In genomic region chr12:26744697-26745440, GRCh38 we compare ENCODE assay signal across 1 cellular context.
TF ChIP-seq lines count a peak whose summit lies in the region.

No MANE protein-coding gene starts in this region.

TF ChIP-seq in HepG2, 621 proteins besides CTCF, POLR2A, EP300 and RAD21 (continued from another document and continues in another):
- peak; percentile 49 for TF ChIP-seq PATZ1 (CRISPR knock-in tag; IDR thresholded peaks at IDR 0.05)
- TF ChIP-seq MIER3 (CRISPR knock-in tag; IDR thresholded peaks at IDR 0.05; ENCODE audit: borderline replicate concordance): peak; percentile 87
- TF ChIP-seq ZNF652 (CRISPR knock-in tag; IDR thresholded peaks at IDR 0.05; ENCODE audit: borderline replicate concordance, low read depth): peak; percentile 45; the same call in 1 of the 2 replicates
- peak; percentile 90 for TF ChIP-seq NR2F2 (IDR thresholded peaks at IDR 0.05; ENCODE audit: borderline replicate concordance, low read depth)
- TF ChIP-seq ZMYM2 (CRISPR knock-in tag; IDR thresholded peaks at IDR 0.05): peak; percentile 53; the same call in 1 of the 2 replicates
- peak; percentile 94 for TF ChIP-seq MED13 (CRISPR knock-in tag; IDR thresholded peaks at IDR 0.05)
- TF ChIP-seq SMYD3 (CRISPR knock-in tag; IDR thresholded peaks at IDR 0.05): no peak
- TF ChIP-seq SOX6 (IDR thresholded peaks at IDR 0.05): no peak
- peak; percentile 97 for TF ChIP-seq SOX6 (CRISPR knock-in tag; IDR thresholded peaks at IDR 0.05)
- no peak for TF ChIP-seq ZKSCAN1 (IDR thresholded peaks at IDR 0.05; ENCODE audit: low read length)
- peak; percentile 87 for TF ChIP-seq ZMYM4 (CRISPR knock-in tag; IDR thresholded peaks at IDR 0.05)
- TF ChIP-seq ZNF367 (CRISPR knock-in tag; IDR thresholded peaks at IDR 0.05; ENCODE audit: borderline replicate concordance): no peak
- TF ChIP-seq RORA (CRISPR knock-in tag; IDR thresholded peaks at IDR 0.05): 0 out of 2 replicates have a peak, but pooled peaks have one; percentile 85
- 0 out of 2 replicates have a peak, but pooled peaks have one; percentile 23 for TF ChIP-seq KDM3A (CRISPR knock-in tag; IDR thresholded peaks at IDR 0.05; ENCODE audit: low read depth)
- peak; percentile 86 for TF ChIP-seq PPARG (CRISPR knock-in tag; conservative IDR thresholded peaks at IDR 0.05)
- peak; percentile 89 for TF ChIP-seq NR2F6 (IDR thresholded peaks at IDR 0.05)
- TF ChIP-seq NR2F6 (CRISPR knock-in tag; IDR thresholded peaks at IDR 0.05): peak; percentile 86
- TF ChIP-seq, protein P1, sequence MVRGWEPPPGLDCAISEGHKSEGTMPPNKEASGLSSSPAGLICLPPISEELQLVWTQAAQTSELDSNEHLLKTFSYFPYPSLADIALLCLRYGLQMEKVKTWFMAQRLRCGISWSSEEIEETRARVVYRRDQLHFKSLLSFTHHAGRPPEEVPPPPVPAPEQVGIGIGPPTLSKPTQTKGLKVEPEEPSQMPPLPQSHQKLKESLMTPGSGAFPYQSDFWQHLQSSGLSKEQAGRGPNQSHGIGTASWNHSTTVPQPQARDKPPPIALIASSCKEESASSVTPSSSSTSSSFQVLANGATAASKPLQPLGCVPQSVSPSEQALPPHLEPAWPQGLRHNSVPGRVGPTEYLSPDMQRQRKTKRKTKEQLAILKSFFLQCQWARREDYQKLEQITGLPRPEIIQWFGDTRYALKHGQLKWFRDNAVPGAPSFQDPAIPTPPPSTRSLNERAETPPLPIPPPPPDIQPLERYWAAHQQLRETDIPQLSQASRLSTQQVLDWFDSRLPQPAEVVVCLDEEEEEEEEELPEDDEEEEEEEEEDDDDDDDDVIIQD (CRISPR knock-in tag; IDR thresholded peaks at IDR 0.05; ENCODE audit: low read depth): peak; percentile 86
- TF ChIP-seq, protein P2, sequence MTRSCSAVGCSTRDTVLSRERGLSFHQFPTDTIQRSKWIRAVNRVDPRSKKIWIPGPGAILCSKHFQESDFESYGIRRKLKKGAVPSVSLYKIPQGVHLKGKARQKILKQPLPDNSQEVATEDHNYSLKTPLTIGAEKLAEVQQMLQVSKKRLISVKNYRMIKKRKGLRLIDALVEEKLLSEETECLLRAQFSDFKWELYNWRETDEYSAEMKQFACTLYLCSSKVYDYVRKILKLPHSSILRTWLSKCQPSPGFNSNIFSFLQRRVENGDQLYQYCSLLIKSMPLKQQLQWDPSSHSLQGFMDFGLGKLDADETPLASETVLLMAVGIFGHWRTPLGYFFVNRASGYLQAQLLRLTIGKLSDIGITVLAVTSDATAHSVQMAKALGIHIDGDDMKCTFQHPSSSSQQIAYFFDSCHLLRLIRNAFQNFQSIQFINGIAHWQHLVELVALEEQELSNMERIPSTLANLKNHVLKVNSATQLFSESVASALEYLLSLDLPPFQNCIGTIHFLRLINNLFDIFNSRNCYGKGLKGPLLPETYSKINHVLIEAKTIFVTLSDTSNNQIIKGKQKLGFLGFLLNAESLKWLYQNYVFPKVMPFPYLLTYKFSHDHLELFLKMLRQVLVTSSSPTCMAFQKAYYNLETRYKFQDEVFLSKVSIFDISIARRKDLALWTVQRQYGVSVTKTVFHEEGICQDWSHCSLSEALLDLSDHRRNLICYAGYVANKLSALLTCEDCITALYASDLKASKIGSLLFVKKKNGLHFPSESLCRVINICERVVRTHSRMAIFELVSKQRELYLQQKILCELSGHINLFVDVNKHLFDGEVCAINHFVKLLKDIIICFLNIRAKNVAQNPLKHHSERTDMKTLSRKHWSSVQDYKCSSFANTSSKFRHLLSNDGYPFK (CRISPR knock-in tag; IDR thresholded peaks at IDR 0.05; ENCODE audit: borderline replicate concordance): no peak
- TF ChIP-seq, protein P3, sequence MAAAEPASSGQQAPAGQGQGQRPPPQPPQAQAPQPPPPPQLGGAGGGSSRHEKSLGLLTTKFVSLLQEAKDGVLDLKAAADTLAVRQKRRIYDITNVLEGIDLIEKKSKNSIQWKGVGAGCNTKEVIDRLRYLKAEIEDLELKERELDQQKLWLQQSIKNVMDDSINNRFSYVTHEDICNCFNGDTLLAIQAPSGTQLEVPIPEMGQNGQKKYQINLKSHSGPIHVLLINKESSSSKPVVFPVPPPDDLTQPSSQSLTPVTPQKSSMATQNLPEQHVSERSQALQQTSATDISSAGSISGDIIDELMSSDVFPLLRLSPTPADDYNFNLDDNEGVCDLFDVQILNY (CRISPR knock-in tag; conservative IDR thresholded peaks at IDR 0.05): no peak
- no peak for TF ChIP-seq ARNT (IDR thresholded peaks at IDR 0.05)
- TF ChIP-seq HOXA5 (CRISPR knock-in tag; IDR thresholded peaks at IDR 0.05): peak; percentile 53; the same call in 1 of the 2 replicates
- TF ChIP-seq ZNF564 (CRISPR knock-in tag; IDR thresholded peaks at IDR 0.05): no peak; the same call in 1 of the 2 replicates
- peak; percentile 72 for TF ChIP-seq ZNF143 (CRISPR knock-in tag; IDR thresholded peaks at IDR 0.05)
- no peak for TF ChIP-seq NONO (IDR thresholded peaks at IDR 0.05)
- no peak; the same call in 1 of the 2 replicates for TF ChIP-seq NONO (CRISPR knock-in tag; conservative IDR thresholded peaks at IDR 0.05)
- peak; percentile 41; the same call in 1 of the 2 replicates for TF ChIP-seq MIER2 (CRISPR knock-in tag; IDR thresholded peaks at IDR 0.05)
- peak; percentile 94 for TF ChIP-seq ZEB1 (IDR thresholded peaks at IDR 0.05; ENCODE audit: insufficient replicate concordance, low read depth)
- TF ChIP-seq, protein P4, sequence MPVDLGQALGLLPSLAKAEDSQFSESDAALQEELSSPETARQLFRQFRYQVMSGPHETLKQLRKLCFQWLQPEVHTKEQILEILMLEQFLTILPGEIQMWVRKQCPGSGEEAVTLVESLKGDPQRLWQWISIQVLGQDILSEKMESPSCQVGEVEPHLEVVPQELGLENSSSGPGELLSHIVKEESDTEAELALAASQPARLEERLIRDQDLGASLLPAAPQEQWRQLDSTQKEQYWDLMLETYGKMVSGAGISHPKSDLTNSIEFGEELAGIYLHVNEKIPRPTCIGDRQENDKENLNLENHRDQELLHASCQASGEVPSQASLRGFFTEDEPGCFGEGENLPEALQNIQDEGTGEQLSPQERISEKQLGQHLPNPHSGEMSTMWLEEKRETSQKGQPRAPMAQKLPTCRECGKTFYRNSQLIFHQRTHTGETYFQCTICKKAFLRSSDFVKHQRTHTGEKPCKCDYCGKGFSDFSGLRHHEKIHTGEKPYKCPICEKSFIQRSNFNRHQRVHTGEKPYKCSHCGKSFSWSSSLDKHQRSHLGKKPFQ (CRISPR knock-in tag; IDR thresholded peaks at IDR 0.05; ENCODE audit: insufficient replicate concordance): peak; percentile 63
- TF ChIP-seq FOXA1 (IDR thresholded peaks at IDR 0.05): 0 out of 2 replicates have a peak, but pooled peaks have one; percentile 27
- peak; percentile 84 for TF ChIP-seq FOXA1 (CRISPR knock-in tag; IDR thresholded peaks at IDR 0.05)
- no peak for TF ChIP-seq TAF15 (IDR thresholded peaks at IDR 0.05; ENCODE audit: low read depth, low read length, poor library complexity, severe bottlenecking)
- peak; percentile 61 for TF ChIP-seq U2AF1 (optimal IDR thresholded peaks at IDR 0.05; ENCODE audit: low read depth, low read length)
- peak; percentile 81 for TF ChIP-seq SAP130 (CRISPR knock-in tag; IDR thresholded peaks at IDR 0.05; ENCODE audit: low read depth)
- peak; percentile 97 for TF ChIP-seq IRF2 (CRISPR knock-in tag; IDR thresholded peaks at IDR 0.05)
- TF ChIP-seq, protein P5, sequence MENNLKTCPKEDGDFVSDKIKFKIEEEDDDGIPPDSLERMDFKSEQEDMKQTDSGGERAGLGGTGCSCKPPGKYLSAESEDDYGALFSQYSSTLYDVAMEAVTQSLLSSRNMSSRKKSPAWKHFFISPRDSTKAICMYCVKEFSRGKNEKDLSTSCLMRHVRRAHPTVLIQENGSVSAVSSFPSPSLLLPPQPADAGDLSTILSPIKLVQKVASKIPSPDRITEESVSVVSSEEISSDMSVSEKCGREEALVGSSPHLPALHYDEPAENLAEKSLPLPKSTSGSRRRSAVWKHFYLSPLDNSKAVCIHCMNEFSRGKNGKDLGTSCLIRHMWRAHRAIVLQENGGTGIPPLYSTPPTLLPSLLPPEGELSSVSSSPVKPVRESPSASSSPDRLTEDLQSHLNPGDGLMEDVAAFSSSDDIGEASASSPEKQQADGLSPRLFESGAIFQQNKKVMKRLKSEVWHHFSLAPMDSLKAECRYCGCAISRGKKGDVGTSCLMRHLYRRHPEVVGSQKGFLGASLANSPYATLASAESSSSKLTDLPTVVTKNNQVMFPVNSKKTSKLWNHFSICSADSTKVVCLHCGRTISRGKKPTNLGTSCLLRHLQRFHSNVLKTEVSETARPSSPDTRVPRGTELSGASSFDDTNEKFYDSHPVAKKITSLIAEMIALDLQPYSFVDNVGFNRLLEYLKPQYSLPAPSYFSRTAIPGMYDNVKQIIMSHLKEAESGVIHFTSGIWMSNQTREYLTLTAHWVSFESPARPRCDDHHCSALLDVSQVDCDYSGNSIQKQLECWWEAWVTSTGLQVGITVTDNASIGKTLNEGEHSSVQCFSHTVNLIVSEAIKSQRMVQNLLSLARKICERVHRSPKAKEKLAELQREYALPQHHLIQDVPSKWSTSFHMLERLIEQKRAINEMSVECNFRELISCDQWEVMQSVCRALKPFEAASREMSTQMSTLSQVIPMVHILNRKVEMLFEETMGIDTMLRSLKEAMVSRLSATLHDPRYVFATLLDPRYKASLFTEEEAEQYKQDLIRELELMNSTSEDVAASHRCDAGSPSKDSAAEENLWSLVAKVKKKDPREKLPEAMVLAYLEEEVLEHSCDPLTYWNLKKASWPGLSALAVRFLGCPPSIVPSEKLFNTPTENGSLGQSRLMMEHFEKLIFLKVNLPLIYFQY (CRISPR knock-in tag; IDR thresholded peaks at IDR 0.05; ENCODE audit: borderline replicate concordance): peak; percentile 60; the same call in 1 of the 2 replicates
- no peak for TF ChIP-seq ZNF569 (CRISPR knock-in tag; IDR thresholded peaks at IDR 0.05; ENCODE audit: borderline replicate concordance)
- 0 out of 2 replicates have a peak, but pooled peaks have one; percentile 57 for TF ChIP-seq ZNF639 (CRISPR knock-in tag; conservative IDR thresholded peaks at IDR 0.05)
- TF ChIP-seq CEBPG (CRISPR knock-in tag; IDR thresholded peaks at IDR 0.05): peak; percentile 66
- TF ChIP-seq HINFP (CRISPR knock-in tag; IDR thresholded peaks at IDR 0.05; ENCODE audit: low read depth): peak; percentile 47; the same call in 1 of the 2 replicates
- peak; percentile 85 for TF ChIP-seq SIX4 (CRISPR knock-in tag; IDR thresholded peaks at IDR 0.05)
- TF ChIP-seq, protein P6, sequence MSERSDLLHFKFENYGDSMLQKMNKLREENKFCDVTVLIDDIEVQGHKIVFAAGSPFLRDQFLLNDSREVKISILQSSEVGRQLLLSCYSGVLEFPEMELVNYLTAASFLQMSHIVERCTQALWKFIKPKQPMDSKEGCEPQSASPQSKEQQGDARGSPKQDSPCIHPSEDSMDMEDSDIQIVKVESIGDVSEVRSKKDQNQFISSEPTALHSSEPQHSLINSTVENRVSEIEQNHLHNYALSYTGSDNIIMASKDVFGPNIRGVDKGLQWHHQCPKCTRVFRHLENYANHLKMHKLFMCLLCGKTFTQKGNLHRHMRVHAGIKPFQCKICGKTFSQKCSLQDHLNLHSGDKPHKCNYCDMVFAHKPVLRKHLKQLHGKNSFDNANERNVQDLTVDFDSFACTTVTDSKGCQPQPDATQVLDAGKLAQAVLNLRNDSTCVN (CRISPR knock-in tag; IDR thresholded peaks at IDR 0.05; ENCODE audit: borderline replicate concordance): 0 out of 2 replicates have a peak, but pooled peaks have one; percentile 37
- no peak for TF ChIP-seq ZNF850 (CRISPR knock-in tag; conservative IDR thresholded peaks at IDR 0.05)
- peak; percentile 99 for TF ChIP-seq ISL2 (CRISPR knock-in tag; IDR thresholded peaks at IDR 0.05)
- no peak for TF ChIP-seq ZC3H13 (CRISPR knock-in tag; IDR thresholded peaks at IDR 0.05)
- 0 out of 2 replicates have a peak, but pooled peaks have one; percentile 38 for TF ChIP-seq KAT7 (CRISPR knock-in tag; IDR thresholded peaks at IDR 0.05; ENCODE audit: borderline replicate concordance)
- TF ChIP-seq SAFB2 (CRISPR knock-in tag; IDR thresholded peaks at IDR 0.05; ENCODE audit: borderline replicate concordance, low read depth): no peak
- TF ChIP-seq NFATC3 (CRISPR knock-in tag; IDR thresholded peaks at IDR 0.05): no peak
- no peak for TF ChIP-seq CEBPB (IDR thresholded peaks at IDR 0.05; ENCODE audit: borderline replicate concordance, low read depth, low read length)
- TF ChIP-seq, protein P7, sequence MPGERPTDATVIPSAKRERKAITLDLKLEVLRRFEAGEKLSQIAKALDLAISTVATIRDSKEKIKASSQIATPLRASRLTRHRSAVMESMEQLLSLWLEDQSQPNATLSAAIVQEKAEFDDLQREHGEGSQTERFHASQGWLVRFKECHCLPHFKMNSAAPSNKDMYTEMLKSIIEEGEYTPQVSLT (CRISPR knock-in tag; IDR thresholded peaks at IDR 0.05; ENCODE audit: borderline replicate concordance, low read depth): no peak
